In the genomic region with DNA sequence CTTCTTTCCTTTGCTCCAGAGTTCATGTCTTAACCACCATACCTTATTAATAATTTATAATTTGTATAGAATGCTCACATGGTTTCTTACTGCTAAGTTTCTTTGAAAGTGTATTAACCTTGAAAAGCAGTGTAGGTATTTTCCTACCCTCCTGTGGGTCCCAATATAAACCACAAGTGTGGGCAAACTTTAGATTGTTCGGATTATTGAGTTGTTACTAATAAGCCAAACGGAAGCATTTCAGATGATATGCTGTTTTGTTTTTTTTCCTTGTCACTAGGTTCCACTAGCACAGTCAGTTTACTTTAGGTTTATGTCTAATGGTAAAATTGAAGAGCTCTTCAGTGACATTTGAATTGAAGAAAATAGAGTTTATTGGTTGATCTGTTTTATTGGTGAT, we compare ENCODE assay signal across 22 cellular contexts. TPM values are rescaled to one million over a fixed set of nuclear protein-coding genes. Genes with fewer than 3 reads are reported as not detected.
DNase-seq lines count a peak whose midpoint lies in the region; ATAC-seq, FAIRE-seq and TF ChIP-seq lines count a peak whose summit lies in the region.
"Had no signal": no experiment of that assay in that cellular context is flagged by ENCODE, and none has a peak within 500 bp of the region (broad histone marks: within the 10 kb centered on the region; RNA-seq: fewer than 3 reads in every experiment).

No MANE protein-coding gene starts in this region.

- no peak overlapping the region for H3K9ac ChIP-seq in smooth muscle cell (ENCODE audit: low read depth)

- H3K9me3 ChIP-seq in smooth muscle cell (replicated peaks; ENCODE audit: low read depth) (peaks cover 13% of the 10 kb centered on the region), gastrocnemius medialis (peaks cover 0 to 10% (median 9%) of the 10 kb centered on the region in 3 donors)
- H3K9me3 ChIP-seq: BE2C had no signal

- H3K4me2 ChIP-seq in smooth muscle cell, result no peak overlapping the region
- H3K4me2 ChIP-seq: A549, GM23338 had no signal

- H4K20me1 ChIP-seq in smooth muscle cell (ENCODE audit: low read depth), result no peaks in the 10 kb centered on the region

- no peak overlapping the region for H3K4me3 ChIP-seq in astrocyte of the spinal cord (ENCODE audit: low read depth, low read length)
- no peak overlapping the region for H3K4me3 ChIP-seq in smooth muscle cell
- no peak overlapping the region for H3K4me3 ChIP-seq in gastrocnemius medialis
- H3K4me3 ChIP-seq: A549, GM12878, GM23338, MG63, Peyer's patch, SJCRH30 had no signal

- H3K9me3 Mint-ChIP-seq in activated naive CD4-positive, alpha-beta T cell treated with anti-CD3 and anti-CD28 coated beads, Interleukin-2, amount 50 U/mL, for 72 hours, result peaks cover 14 to 17% of the 10 kb centered on the region in 2 donors

- H3K27me3 ChIP-seq in smooth muscle cell (ENCODE audit: low read depth) (no peaks in the 10 kb centered on the region), gastrocnemius medialis (no peaks in the 10 kb centered on the region)
- H3K27me3 ChIP-seq: BE2C, MG63, Peyer's patch, SJCRH30 had no signal

- no peak for ATAC-seq in gastrocnemius medialis
- ATAC-seq in GM18867 (IDR thresholded peaks at IDR 0.05; ENCODE audit: unreplicated experiment), result no peak
- no peak for ATAC-seq in activated naive CD4-positive, alpha-beta T cell treated with anti-CD3 and anti-CD28 coated beads, Interleukin-2, amount 50 U/mL, for 72 hours
- ATAC-seq: A549, GM12878, GM23338 had no signal

- DNase-seq in H54 (ENCODE audit: insufficient read length, low spot score), result no peak
- DNase-seq in astrocyte of the spinal cord (ENCODE audit: low read depth, low spot score), result peak; percentile 46
- DNase-seq in kidney glomerular epithelial cell (lab: John Stamatoyannopoulos, UW), result peak; percentile 37
- no peak for DNase-seq in smooth muscle cell (lab: John Stamatoyannopoulos, UW; ENCODE audit: unreplicated experiment)
- DNase-seq in gastrocnemius medialis, result no peak
- DNase-seq in activated naive CD4-positive, alpha-beta T cell treated with anti-CD3 and anti-CD28 coated beads, Interleukin-2, amount 50 U/mL, for 72 hours (ENCODE audit: low spot score in 2 of 2), result no peak
- DNase-seq: BE2C, DMS79, HCEC 1CT, MG63, NCI-H1417, NCI-H1694 treated with DMSO at 0.1 percent for 48 hours, NCI-H446, NCI-H526, Peyer's patch, SJCRH30 had no signal

- H3K36me3 ChIP-seq in smooth muscle cell (ENCODE audit: low read depth) (peaks cover 78% of the 10 kb centered on the region), gastrocnemius medialis (peaks cover 3 to 99% of the 10 kb centered on the region in 2 donors)

- peak; percentile 36 for FAIRE-seq in H54 (lab: Jason Lieb, UNC)
- FAIRE-seq: A549, GM12878 had no signal

- no peak overlapping the region for H2AFZ ChIP-seq in smooth muscle cell (ENCODE audit: low read depth)
- H2AFZ ChIP-seq: GM23338 had no signal

- no peaks in the 10 kb centered on the region for H3F3A ChIP-seq in smooth muscle cell (ENCODE audit: low read depth)

- H3K4me1 ChIP-seq in smooth muscle cell (ENCODE audit: low read depth) (no peaks in the 10 kb centered on the region), gastrocnemius medialis (no peaks in the 10 kb centered on the region)
- H3K4me1 ChIP-seq: A549, BE2C, Peyer's patch, SJCRH30 had no signal

- TF ChIP-seq POLR2A in H54 (IDR thresholded peaks at IDR 0.05; ENCODE audit: low read depth, low read length) (no peak), gastrocnemius medialis (IDR thresholded peaks at IDR 0.05) (no peak)

- intact Hi-C loops in gastrocnemius medialis (cut with DNase I; ENCODE audit: low total_unique reads), result no loop called here

- H3K36me3 Mint-ChIP-seq in activated naive CD4-positive, alpha-beta T cell treated with anti-CD3 and anti-CD28 coated beads, Interleukin-2, amount 50 U/mL, for 72 hours, result peaks cover 30 to 62% of the 10 kb centered on the region in 2 donors

- peaks cover 3% of the 10 kb centered on the region for H3K79me2 ChIP-seq in smooth muscle cell (ENCODE audit: low read depth)

- peak overlapping the region; percentile 6 for H3K27ac ChIP-seq in smooth muscle cell (ENCODE audit: low read depth)
- H3K27ac ChIP-seq in gastrocnemius medialis, result no peak overlapping the region
- H3K27ac ChIP-seq: A549, Peyer's patch, SJCRH30 had no signal

- 83% methylated on average over 2 of the region's 2 CpGs for WGBS in smooth muscle cell (ENCODE audit: low lambda C conversion rate)

- TF ChIP-seq CTCF in astrocyte of the spinal cord (IDR thresholded peaks at IDR 0.05; ENCODE audit: low read depth, low read length), result no peak
- TF ChIP-seq CTCF in smooth muscle cell (IDR thresholded peaks at IDR 0.05; ENCODE audit: borderline replicate concordance, insufficient read depth, poor library complexity, severe bottlenecking), result no peak
- no peak for TF ChIP-seq CTCF in gastrocnemius medialis (IDR thresholded peaks at IDR 0.05 in 4 of 5, conservative IDR thresholded peaks at IDR 0.05 in 1 of 5)

- in situ Hi-C loops in astrocyte of the spinal cord (cut with HindIII; ENCODE audit: low sequenced_read_pairs) (no loop called here), gastrocnemius medialis (cut with MboI; ENCODE audit: low sequenced_read_pairs in 4 of 4) (loop anchor here in 1 of 4 donors (25.0 kb wide), 1 partner anchor 736 kb away; a partner anchor contains a TSS)

- no peak overlapping the region for H3K27ac Mint-ChIP-seq in activated naive CD4-positive, alpha-beta T cell treated with anti-CD3 and anti-CD28 coated beads, Interleukin-2, amount 50 U/mL, for 72 hours
- H3K27ac Mint-ChIP-seq: GM23338, IgD-negative memory B cell had no signal

RNA-seq across cellular contexts. Expression of a gene that starts 10.2 kb away (rescaled TPM):
- total RNA-seq in smooth muscle cell, result 178 and 255 TPM in 2 replicates
- polyA plus RNA-seq in smooth muscle cell, result 202 and 225 TPM in 2 replicates
- total RNA-seq in gastrocnemius medialis, result 100 to 1,000 TPM; 127 to 147 (median 138) TPM
- total RNA-seq in activated naive CD4-positive, alpha-beta T cell treated with anti-CD3 and anti-CD28 coated beads, Interleukin-2, amount 50 U/mL, for 72 hours, result 100 to 1,000 TPM; 174 to 221 TPM

RNA-seq across cellular contexts. Expression of a gene that starts 15.5 kb away (rescaled TPM):
- total RNA-seq in smooth muscle cell, result 0.40 and 0.54 TPM in 2 replicates
- not detected in 2 replicates for polyA plus RNA-seq in smooth muscle cell
- total RNA-seq in gastrocnemius medialis, result under 1 TPM in 2 of 4 donors, not detected in 2; 0.75 to 0.92 TPM
- 1 to 10 TPM; 1.8 to 2.1 TPM for total RNA-seq in activated naive CD4-positive, alpha-beta T cell treated with anti-CD3 and anti-CD28 coated beads, Interleukin-2, amount 50 U/mL, for 72 hours
- polyA plus RNA-seq: GM23338, IgD-negative memory B cell had no signal

RNA-seq across cellular contexts. Expression of a gene that starts 28.1 kb away (rescaled TPM):
- total RNA-seq in smooth muscle cell, result 1.1 and 1.3 TPM in 2 replicates
- 0.52 TPM in 1 of 2 replicates, not detected in the other for polyA plus RNA-seq in smooth muscle cell
- 1 to 10 TPM in 1 of 4 donors, under 1 TPM in 1, not detected in 2; 0.09 to 1.4 TPM for total RNA-seq in gastrocnemius medialis
- total RNA-seq in activated naive CD4-positive, alpha-beta T cell treated with anti-CD3 and anti-CD28 coated beads, Interleukin-2, amount 50 U/mL, for 72 hours, result 1 to 10 TPM in 1 of 2 donors, under 1 TPM in 1; 0.96 to 1.0 TPM
- polyA plus RNA-seq: IgD-negative memory B cell had no signal

RNA-seq across cellular contexts. Expression of a gene that starts 40.2 kb away (rescaled TPM):
- total RNA-seq in smooth muscle cell, result not detected in 2 replicates
- polyA plus RNA-seq in smooth muscle cell, result not detected in 2 replicates
- total RNA-seq in gastrocnemius medialis, result not detected
- not detected for total RNA-seq in activated naive CD4-positive, alpha-beta T cell treated with anti-CD3 and anti-CD28 coated beads, Interleukin-2, amount 50 U/mL, for 72 hours
- total RNA-seq: GM12878, GM23338, OCI-LY7, Peyer's patch, SJCRH30 had no signal
- polyA plus RNA-seq: A549, GM23338, IgD-negative memory B cell had no signal

RNA-seq across cellular contexts. Expression of a gene that starts 41.6 kb away (rescaled TPM):
- 0.36 and 3.1 TPM in 2 replicates for total RNA-seq in smooth muscle cell
- not detected in 2 replicates for polyA plus RNA-seq in smooth muscle cell
- 1 to 10 TPM in 1 of 4 donors, under 1 TPM in 2, not detected in 1; 0.47 to 3.4 (median 0.98) TPM for total RNA-seq in gastrocnemius medialis
- 1 to 10 TPM; 1.7 to 2.7 TPM for total RNA-seq in activated naive CD4-positive, alpha-beta T cell treated with anti-CD3 and anti-CD28 coated beads, Interleukin-2, amount 50 U/mL, for 72 hours

Comparison
In these comparisons a context has a peak if more than half of its experiments do, and no peak if none do; other contexts are left out.
1. DNase-seq: peak in astrocyte of the spinal cord (single experiment) and kidney glomerular epithelial cell (single experiment); none in H54 (single experiment), smooth muscle cell (single experiment), gastrocnemius medialis (0 of 2) and activated naive CD4-positive, alpha-beta T cell treated with anti-CD3 and anti-CD28 coated beads, Interleukin-2, amount 50 U/mL, for 72 hours (0 of 2).